ENCODE assay signal across 9 cellular contexts in the genomic region with DNA sequence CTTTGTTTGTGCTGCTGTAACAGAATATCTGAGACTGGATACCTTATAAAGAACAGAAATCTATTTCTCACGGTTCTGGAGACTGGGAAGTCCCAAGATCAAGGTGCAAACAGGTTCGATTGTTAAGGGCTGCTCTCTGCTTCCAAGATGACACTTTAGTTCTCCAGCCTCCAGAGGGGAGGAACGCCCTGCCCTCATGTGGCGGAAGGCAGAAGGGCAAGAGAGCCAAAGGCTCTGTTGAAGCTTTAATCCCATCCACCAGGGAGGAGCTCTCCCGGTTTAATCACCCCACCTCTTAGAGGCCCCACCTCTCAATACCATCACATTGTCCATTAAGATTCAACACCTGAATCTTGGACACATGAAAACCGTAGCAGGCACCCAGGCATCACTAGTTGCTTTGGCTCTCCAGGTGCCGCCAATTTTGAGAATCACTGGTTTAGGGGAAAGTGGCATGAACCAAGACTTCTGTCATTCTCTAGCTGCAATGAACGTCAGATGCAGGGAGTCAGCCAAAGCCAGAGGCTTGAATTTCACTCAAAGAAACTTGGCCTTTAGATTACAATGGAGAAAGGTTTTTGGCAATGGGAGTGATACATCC. TPM values are rescaled to one million over a fixed set of nuclear protein-coding genes. Genes with fewer than 3 reads are reported as not detected.
DNase-seq lines count a peak whose midpoint lies in the region; ATAC-seq and TF ChIP-seq lines count a peak whose summit lies in the region.
"Had no signal": no experiment of that assay in that cellular context is flagged by ENCODE, and none has a peak within 500 bp of the region (broad histone marks: within the 10 kb centered on the region; RNA-seq: fewer than 3 reads in every experiment).

No MANE protein-coding gene starts in this region.

- H3K27ac Mint-ChIP-seq in activated naive CD8-positive, alpha-beta T cell treated with anti-CD3 and anti-CD28 coated beads for 36 hours = no peak overlapping the region

- POLR2A ChIA-PET in RWPE1 (lab: Yijun Ruan, JAX; ENCODE audit: low non-redundant PET) = no interaction called here

- peak; percentile 61 for ATAC-seq in HG02852 (IDR thresholded peaks at IDR 0.05; ENCODE audit: unreplicated experiment)
- no peak for ATAC-seq in GM21360 (IDR thresholded peaks at IDR 0.05; ENCODE audit: unreplicated experiment)

- CTCF ChIA-PET in RWPE1 (lab: Yijun Ruan, JAX) = interaction anchor here (0.6 to 2.7 kb wide), 6 partner anchors 8 to 547 kb away, joined by 3 to 18 read pairs (median 4); no protein-coding TSS in a partner anchor

- H3K4me3 Mint-ChIP-seq in activated naive CD8-positive, alpha-beta T cell treated with anti-CD3 and anti-CD28 coated beads for 36 hours = no peak overlapping the region

- no peaks in the 10 kb centered on the region for H3K9me3 Mint-ChIP-seq in activated naive CD8-positive, alpha-beta T cell treated with anti-CD3 and anti-CD28 coated beads for 36 hours

- no peaks in the 10 kb centered on the region for H3K36me3 Mint-ChIP-seq in activated naive CD8-positive, alpha-beta T cell treated with anti-CD3 and anti-CD28 coated beads for 36 hours

- H3K4me1 Mint-ChIP-seq in activated naive CD8-positive, alpha-beta T cell treated with anti-CD3 and anti-CD28 coated beads for 36 hours = no peaks in the 10 kb centered on the region

- no peak overlapping the region for H3K27ac ChIP-seq in RWPE1
- H3K27ac ChIP-seq: BLaER1 had no signal

- TF ChIP-seq CTCF in RWPE1 (conservative IDR thresholded peaks at IDR 0.05; ENCODE audit: low read depth) = peak; percentile 50

- H3K27me3 Mint-ChIP-seq in activated naive CD8-positive, alpha-beta T cell treated with anti-CD3 and anti-CD28 coated beads for 36 hours = no peaks in the 10 kb centered on the region

- DNase-seq in DMS153 treated with DMSO at 0.1 percent for 48 hours (lab: John Stamatoyannopoulos, UW; ENCODE audit: unreplicated experiment) (peak; percentile 4), DMS153 (lab: John Stamatoyannopoulos, UW) (no peak), RWPE1 (ENCODE audit: low spot score) (peak; percentile 41), iPS-NIHi11 (ENCODE audit: low spot score) (peak; percentile 46)
- DNase-seq in activated naive CD8-positive, alpha-beta T cell treated with anti-CD3 and anti-CD28 coated beads for 36 hours = peak; percentile 34
- DNase-seq in stimulated activated CD4-positive, alpha-beta T cell treated with anti-CD3 and anti-CD28 coated beads, Interleukin-1b, Interleukin-23, amount 100 ng/mL, for 48 hours = peak; percentile 19

RNA-seq across cellular contexts. Expression of a gene that starts 15.6 kb away (rescaled TPM):
- 10 to 100 TPM; 12.0 to 15.5 TPM for total RNA-seq in activated naive CD8-positive, alpha-beta T cell treated with anti-CD3 and anti-CD28 coated beads for 36 hours
